Comparison of ENCODE assay signal across 22 cellular contexts in genomic region chr11:36055356-36055755, GRCh38.
"Had no signal": no experiment of that assay in that cellular context is flagged by ENCODE, and none has a peak within 500 bp of the region (broad histone marks: within the 10 kb centered on the region; RNA-seq: fewer than 3 reads in every experiment).

No MANE protein-coding gene starts in this region.

- DNase-seq: activated CD4-positive, alpha-beta T cell treated with anti-CD3 and anti-CD28 coated beads for 48 hours; activated CD4-positive, alpha-beta T cell treated with anti-CD3 and anti-CD28 coated beads, Interleukin-2, amount 50 U/mL, for 4 hours; activated CD4-positive, CD25-positive, alpha-beta regulatory T cell treated with anti-CD3 and anti-CD28 coated beads, Interleukin-2, amount 50 U/mL, for 72 hours; activated CD8-positive, alpha-beta memory T cell treated with anti-CD3 and anti-CD28 coated beads, Interleukin-2, amount 50 U/mL, for 48 hours; activated CD8-positive, alpha-beta T cell treated with anti-CD3 and anti-CD28 coated beads, Interleukin-2, amount 10 ng/mL, durations not matched to agents 7 days and 5 days; activated naive CD4-positive, alpha-beta T cell treated with anti-CD3 and anti-CD28 coated beads, Interleukin-2, amount 50 U/mL, for 16 hours; activated naive CD8-positive, alpha-beta T cell treated with anti-CD3 and anti-CD28 coated beads, Interleukin-2, amount 10 ng/mL, durations not matched to agents 7 days and 5 days; activated T-cell treated with anti-CD3 and anti-CD28 coated beads, Interleukin-2, amount 50 U/mL, for 1 hour; adrenal gland; anterior cingulate cortex; central memory CD4-positive, alpha-beta T cell; NCI-H1092; NCI-H1417; NCI-H2029 treated with DMSO at 0.1 percent for 48 hours; NCI-H526; NCI-H82; PC-3; SHP77 treated with DMSO at 0.1 percent for 48 hours; T-helper 17 cell; T-helper 9 cell had no signal

- H3K27me3 ChIP-seq: adrenal gland had no signal

- H3K9me3 ChIP-seq: adrenal gland had no signal

- ATAC-seq: activated CD8-positive, alpha-beta T cell treated with anti-CD3 and anti-CD28 coated beads, Interleukin-2, amount 10 ng/mL, durations not matched to agents 7 days and 5 days; PC-3; T-helper 17 cell; WTC11 had no signal

- H3K27ac Mint-ChIP-seq: activated CD8-positive, alpha-beta T cell treated with anti-CD3 and anti-CD28 coated beads, Interleukin-2, amount 10 ng/mL, durations not matched to agents 7 days and 5 days; activated naive CD8-positive, alpha-beta T cell treated with anti-CD3 and anti-CD28 coated beads, Interleukin-2, amount 10 ng/mL, durations not matched to agents 7 days and 5 days; T-helper 17 cell; WTC11 had no signal

- H3K4me3 Mint-ChIP-seq: activated CD8-positive, alpha-beta T cell treated with anti-CD3 and anti-CD28 coated beads, Interleukin-2, amount 10 ng/mL, durations not matched to agents 7 days and 5 days; activated naive CD8-positive, alpha-beta T cell treated with anti-CD3 and anti-CD28 coated beads, Interleukin-2, amount 10 ng/mL, durations not matched to agents 7 days and 5 days; T-helper 17 cell; WTC11 had no signal

- H3K36me3 Mint-ChIP-seq: activated naive CD8-positive, alpha-beta T cell treated with anti-CD3 and anti-CD28 coated beads, Interleukin-2, amount 10 ng/mL, durations not matched to agents 7 days and 5 days had no signal

- H3K4me3 ChIP-seq: adrenal gland had no signal

- H3K27ac ChIP-seq: KMS-11 had no signal

- H3K4me1 Mint-ChIP-seq: activated naive CD8-positive, alpha-beta T cell treated with anti-CD3 and anti-CD28 coated beads, Interleukin-2, amount 10 ng/mL, durations not matched to agents 7 days and 5 days; T-helper 17 cell had no signal

- H3K9ac ChIP-seq: KMS-11 had no signal

- H3K36me3 ChIP-seq: adrenal gland had no signal

- H3K4me2 ChIP-seq: KMS-11 had no signal
